Comparison of ENCODE assay signal across 23 cellular contexts in the genomic region with DNA sequence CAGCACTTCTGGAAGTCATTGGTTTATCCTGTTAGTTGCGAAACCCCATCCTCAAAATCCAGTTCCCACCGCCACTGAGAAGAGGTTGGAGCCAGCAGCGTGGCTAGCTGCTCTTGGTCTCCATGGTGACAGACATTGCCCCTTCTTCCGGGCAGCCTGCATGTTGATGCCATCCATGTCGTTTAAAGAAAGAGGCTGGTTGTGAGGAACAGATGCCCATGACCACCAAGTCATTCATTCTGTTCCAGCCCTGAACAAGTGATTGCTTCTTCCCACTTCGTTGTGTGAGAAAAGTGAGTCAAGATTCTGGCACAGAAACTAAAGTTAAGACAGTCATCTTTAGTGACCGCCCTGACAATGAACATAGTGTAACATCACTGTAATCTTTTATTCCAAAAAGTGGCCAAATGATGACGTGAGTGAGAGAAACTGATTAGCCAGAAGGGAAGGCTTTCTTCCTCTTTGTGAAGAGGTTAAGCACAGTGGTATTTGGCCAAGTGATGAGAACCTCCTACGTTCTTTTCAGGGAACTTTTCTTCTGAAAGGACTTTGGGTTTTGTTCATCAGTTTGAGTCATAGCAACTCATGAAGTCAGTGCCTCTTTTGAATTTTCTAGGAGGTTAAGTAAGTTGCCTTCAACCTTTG.
DNase-seq lines count a peak whose midpoint lies in the region; ATAC-seq and TF ChIP-seq lines count a peak whose summit lies in the region.
"Had no signal": no experiment of that assay in that cellular context is flagged by ENCODE, and none has a peak within 500 bp of the region (broad histone marks: within the 10 kb centered on the region; RNA-seq: fewer than 3 reads in every experiment).

No MANE protein-coding gene starts in this region.

- no peak for TF ChIP-seq POLR2A in gastroesophageal sphincter (IDR thresholded peaks at IDR 0.05)

- TF ChIP-seq EP300 in gastroesophageal sphincter (IDR thresholded peaks at IDR 0.05), result no peak

- no peak for TF ChIP-seq CTCF in gastroesophageal sphincter (IDR thresholded peaks at IDR 0.05)
- no peak for TF ChIP-seq CTCF in GM13976 (IDR thresholded peaks at IDR 0.05; ENCODE audit: borderline replicate concordance, control extremely low read depth, extremely low read depth, insufficient read depth, missing control alignments)

- H3K4me3 ChIP-seq in gastroesophageal sphincter, result no peak overlapping the region
- H3K4me3 ChIP-seq: ascending aorta, smooth muscle cell, tibial nerve had no signal

- H3K27ac Mint-ChIP-seq in stimulated activated naive CD8-positive, alpha-beta T cell treated with anti-CD3 and anti-CD28 coated beads, Interleukin-15, amount 100 ng/mL, for 72 hours, result no peak overlapping the region
- H3K27ac Mint-ChIP-seq: activated naive CD8-positive, alpha-beta T cell; activated T-helper 2 cell treated with anti-CD3 and anti-CD28 coated beads, Interferon-gamma antibody, Interleukin-2, Interleukin-4, amounts not matched to agents 10 μg/mL and 5 μg/mL and 100 μg/mL, durations not matched to agents 14 hours and 24 hours and 36 hours; H9; IgD-negative memory B cell; naive B cell; WTC11 had no signal

- H3K27me3 Mint-ChIP-seq in stimulated activated naive CD8-positive, alpha-beta T cell treated with anti-CD3 and anti-CD28 coated beads, Interleukin-15, amount 100 ng/mL, for 72 hours, result no peaks in the 10 kb centered on the region
- H3K27me3 Mint-ChIP-seq: naive B cell had no signal

- H3K27ac ChIP-seq in gastroesophageal sphincter, result no peak overlapping the region
- H3K27ac ChIP-seq: ascending aorta, tibial nerve had no signal

- H3K27me3 ChIP-seq in gastroesophageal sphincter, result no peaks in the 10 kb centered on the region
- H3K27me3 ChIP-seq: ascending aorta, tibial nerve had no signal

- WGBS in gastroesophageal sphincter (ENCODE audit: low coverage in 1 of 2), 2 donors, result 55 to 60% methylated on average over 8 of the region's 9 CpGs

- peaks cover 9 to 12% of the 10 kb centered on the region in 2 donors for H3K9me3 Mint-ChIP-seq in stimulated activated naive CD8-positive, alpha-beta T cell treated with anti-CD3 and anti-CD28 coated beads, Interleukin-15, amount 100 ng/mL, for 72 hours

- H3K9me3 ChIP-seq in gastroesophageal sphincter, result no peaks in the 10 kb centered on the region
- H3K9me3 ChIP-seq: ascending aorta had no signal

- no peaks in the 10 kb centered on the region for H3K36me3 ChIP-seq in gastroesophageal sphincter
- H3K36me3 ChIP-seq: ascending aorta, tibial nerve had no signal

- H3K4me1 Mint-ChIP-seq in stimulated activated naive CD8-positive, alpha-beta T cell treated with anti-CD3 and anti-CD28 coated beads, Interleukin-15, amount 100 ng/mL, for 72 hours, result no peaks in the 10 kb centered on the region
- H3K4me1 Mint-ChIP-seq: H9, IgD-negative memory B cell, naive B cell had no signal

- in situ Hi-C loops in GM13976 (cut with MboI; ENCODE audit: low sequenced_read_pairs, unreplicated experiment), result no loop called here

- H3K4me1 ChIP-seq in gastroesophageal sphincter, result no peaks in the 10 kb centered on the region
- H3K4me1 ChIP-seq: ascending aorta, tibial nerve had no signal

- no peak overlapping the region for H3K4me3 Mint-ChIP-seq in stimulated activated naive CD8-positive, alpha-beta T cell treated with anti-CD3 and anti-CD28 coated beads, Interleukin-15, amount 100 ng/mL, for 72 hours
- H3K4me3 Mint-ChIP-seq: activated naive CD8-positive, alpha-beta T cell; H9; IgD-negative memory B cell; naive B cell; WTC11 had no signal

- peak; percentile 31 for ATAC-seq in stimulated activated naive CD8-positive, alpha-beta T cell treated with anti-CD3 and anti-CD28 coated beads, Interleukin-15, amount 100 ng/mL, for 72 hours
- no peak for ATAC-seq in stimulated activated naive CD8-positive, alpha-beta T cell treated with anti-CD3 and anti-CD28 coated beads, Interleukin-15, Interleukin-2, amounts not matched to agents 100 U/mL and 50 U/mL, for 24 hours
- ATAC-seq in HG03432 (IDR thresholded peaks at IDR 0.05; ENCODE audit: unreplicated experiment), result peak; percentile 64
- ATAC-seq in gastroesophageal sphincter, result peak; percentile 56
- no peak for ATAC-seq in GM19452 (IDR thresholded peaks at IDR 0.05; ENCODE audit: unreplicated experiment)
- ATAC-seq in GM19023 (IDR thresholded peaks at IDR 0.05; ENCODE audit: unreplicated experiment), result no peak
- ATAC-seq: WTC11 had no signal

- no peak for DNase-seq in stimulated activated naive CD8-positive, alpha-beta T cell treated with anti-CD3 and anti-CD28 coated beads, Interleukin-15, amount 100 ng/mL, for 72 hours
- DNase-seq in stimulated activated naive CD8-positive, alpha-beta T cell treated with anti-CD3 and anti-CD28 coated beads, Interleukin-15, Interleukin-2, amounts not matched to agents 100 U/mL and 50 U/mL, for 24 hours, result no peak
- DNase-seq in GM13976 (ENCODE audit: low spot score) (no peak), germinal center (ENCODE audit: low spot score) (no peak)
- DNase-seq: EL; H9; naive B cell; NCI-H1105; NCI-H2029; OCI-M1; stimulated activated naive CD4-positive, alpha-beta T cell treated with Interleukin-2 at 50 U/mL for 16 hours; T1000 had no signal

Comparison
In these comparisons a context has a peak if more than half of its experiments do, and no peak if none do; other contexts are left out.
1. ATAC-seq: peak in stimulated activated naive CD8-positive, alpha-beta T cell treated with anti-CD3 and anti-CD28 coated beads, Interleukin-15, amount 100 ng/mL, for 72 hours (single experiment), HG03432 (single experiment) and gastroesophageal sphincter (single experiment); none in stimulated activated naive CD8-positive, alpha-beta T cell treated with anti-CD3 and anti-CD28 coated beads, Interleukin-15, Interleukin-2, amounts not matched to agents 100 U/mL and 50 U/mL, for 24 hours (single experiment), GM19452 (single experiment) and GM19023 (single experiment).